In the genomic region with DNA sequence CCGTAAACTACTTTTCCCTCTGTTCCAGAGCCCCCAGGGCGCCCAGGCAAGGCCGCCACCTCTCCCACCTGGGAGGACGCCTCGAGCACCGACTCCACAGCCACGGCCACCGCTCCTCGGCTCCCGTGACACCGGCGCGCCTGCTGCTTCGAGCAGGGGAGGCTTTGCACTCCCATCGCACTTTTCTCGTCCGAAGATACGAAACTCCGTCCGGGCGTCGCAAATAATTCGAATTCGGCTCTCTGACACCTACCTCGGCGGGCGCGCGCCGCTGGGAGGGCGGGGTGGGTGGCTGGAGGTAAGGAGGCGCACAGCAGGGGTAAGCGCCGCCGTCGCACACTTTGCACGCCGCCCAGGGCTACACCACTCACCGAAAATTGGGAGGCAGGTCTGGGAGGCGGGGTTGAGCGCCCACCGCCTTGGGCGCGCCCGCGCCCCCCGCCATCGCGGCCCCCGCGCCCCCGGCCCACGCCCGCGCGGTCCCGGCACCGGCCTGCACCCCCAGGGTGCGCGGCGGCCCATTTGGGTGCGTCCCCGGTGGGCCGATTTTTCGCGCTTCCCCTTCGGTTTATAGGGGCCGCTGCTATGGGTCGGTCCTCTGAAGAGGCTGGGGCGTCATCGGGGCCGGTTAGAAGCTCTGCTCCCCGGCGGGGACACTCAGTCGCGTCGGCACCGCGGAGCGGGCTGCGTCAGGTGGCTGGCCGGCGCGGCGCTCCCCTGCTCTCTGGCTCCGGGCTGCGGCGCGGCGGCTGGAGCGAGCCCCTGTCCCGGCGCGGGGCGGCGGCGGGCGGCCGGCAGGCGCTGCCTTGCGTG, we compare ENCODE assay signal across 8 cellular contexts. TPM values are rescaled to one million over a fixed set of nuclear protein-coding genes. Genes with fewer than 3 reads are reported as not detected.
DNase-seq lines count a peak whose midpoint lies in the region; ATAC-seq and TF ChIP-seq lines count a peak whose summit lies in the region.

No MANE protein-coding gene starts in this region.

- TF ChIP-seq CTCF in endothelial cell (IDR thresholded peaks at IDR 0.05; ENCODE audit: unreplicated experiment) (no peak), mesothelial cell of epicardium (IDR thresholded peaks at IDR 0.05; ENCODE audit: unreplicated experiment) (no peak)

- DNase-seq in A172 (ENCODE audit: low spot score) (peak; percentile 27), NCI-H748 treated with DMSO at 0.1 percent for 48 hours (lab: John Stamatoyannopoulos, UW) (peak; percentile 54), endothelial cell (ENCODE audit: low spot score) (peak; percentile 68), mesothelial cell of epicardium (ENCODE audit: low spot score in 2 of 2, unreplicated experiment in 2 of 2) (peak; percentile 68 to 83)
- peak; percentile 89 for DNase-seq in activated CD8-positive, alpha-beta memory T cell treated with anti-CD3 and anti-CD28 coated beads, Interleukin-2, amount 10 ng/mL, durations not matched to agents 7 days and 5 days
- DNase-seq in stimulated activated CD8-positive, alpha-beta memory T cell treated with anti-CD3 and anti-CD28 coated beads, Interleukin-2, amount 100 ng/mL, for 1 hour (ENCODE audit: low read depth in 2 of 2) = peak; percentile 68 to 69

- H3K36me3 Mint-ChIP-seq in activated CD8-positive, alpha-beta memory T cell treated with anti-CD3 and anti-CD28 coated beads, Interleukin-2, amount 10 ng/mL, durations not matched to agents 7 days and 5 days = peaks cover 13% of the 10 kb centered on the region
- H3K36me3 Mint-ChIP-seq in endothelial cell (ENCODE audit: low read depth, unreplicated experiment) (peaks cover 13% of the 10 kb centered on the region), mesothelial cell of epicardium (peaks cover 2% of the 10 kb centered on the region)

- H3K9me3 Mint-ChIP-seq in activated CD8-positive, alpha-beta memory T cell treated with anti-CD3 and anti-CD28 coated beads, Interleukin-2, amount 10 ng/mL, durations not matched to agents 7 days and 5 days (ENCODE audit: low read depth) = no peaks in the 10 kb centered on the region
- H3K9me3 Mint-ChIP-seq in endothelial cell (ENCODE audit: unreplicated experiment) = no peaks in the 10 kb centered on the region
- no peaks in the 10 kb centered on the region for H3K9me3 Mint-ChIP-seq in mesothelial cell of epicardium

- H3K27me3 Mint-ChIP-seq in activated CD8-positive, alpha-beta memory T cell treated with anti-CD3 and anti-CD28 coated beads, Interleukin-2, amount 10 ng/mL, durations not matched to agents 7 days and 5 days = no peaks in the 10 kb centered on the region
- H3K27me3 Mint-ChIP-seq in endothelial cell (ENCODE audit: unreplicated experiment) = peaks cover 18% of the 10 kb centered on the region
- no peaks in the 10 kb centered on the region for H3K27me3 Mint-ChIP-seq in mesothelial cell of epicardium (ENCODE audit: low read depth)

- peak overlapping the region; percentile 78 for H3K4me3 Mint-ChIP-seq in activated CD8-positive, alpha-beta memory T cell treated with anti-CD3 and anti-CD28 coated beads, Interleukin-2, amount 10 ng/mL, durations not matched to agents 7 days and 5 days
- H3K4me3 Mint-ChIP-seq in endothelial cell (ENCODE audit: unreplicated experiment) (peak overlapping the region; percentile 93), mesothelial cell of epicardium (peak overlapping the region; percentile 84)

- peak overlapping the region; percentile 81 for H3K27ac Mint-ChIP-seq in activated CD8-positive, alpha-beta memory T cell treated with anti-CD3 and anti-CD28 coated beads, Interleukin-2, amount 10 ng/mL, durations not matched to agents 7 days and 5 days
- H3K27ac Mint-ChIP-seq in endothelial cell (ENCODE audit: unreplicated experiment) (peak overlapping the region; percentile 89), mesothelial cell of epicardium (peak overlapping the region; percentile 95)

- H3K4me1 Mint-ChIP-seq in activated CD8-positive, alpha-beta memory T cell treated with anti-CD3 and anti-CD28 coated beads, Interleukin-2, amount 10 ng/mL, durations not matched to agents 7 days and 5 days = peaks cover 36% of the 10 kb centered on the region
- H3K4me1 Mint-ChIP-seq in endothelial cell (ENCODE audit: unreplicated experiment) = peaks cover 24% of the 10 kb centered on the region
- H3K4me1 Mint-ChIP-seq in mesothelial cell of epicardium = peaks cover 22% of the 10 kb centered on the region

- ATAC-seq in GM18907 (IDR thresholded peaks at IDR 0.05; ENCODE audit: unreplicated experiment) (peak; percentile 54), HG03342 (IDR thresholded peaks at IDR 0.05; ENCODE audit: unreplicated experiment) (peak; percentile 39)
- peak; percentile 59 for ATAC-seq in activated CD8-positive, alpha-beta memory T cell treated with anti-CD3 and anti-CD28 coated beads, Interleukin-2, amount 10 ng/mL, durations not matched to agents 7 days and 5 days

- CTCF ChIA-PET in activated CD8-positive, alpha-beta memory T cell treated with anti-CD3 and anti-CD28 coated beads, Interleukin-2, amount 10 ng/mL, durations not matched to agents 7 days and 5 days (lab: Charles Lee) = no interaction called here

RNA-seq across cellular contexts. Expression of a gene that starts 36.2 kb away (rescaled TPM):
- total RNA-seq in A172 (2014; rRNA removed; shearing (Covaris generic)) = 416 and 436 TPM in 2 replicates
- total RNA-seq in activated CD8-positive, alpha-beta memory T cell treated with anti-CD3 and anti-CD28 coated beads, Interleukin-2, amount 10 ng/mL, durations not matched to agents 7 days and 5 days = 100 to 1,000 TPM; 817 to 859 TPM
- total RNA-seq in endothelial cell (ENCODE audit: unreplicated experiment) (1,989 TPM), mesothelial cell of epicardium (1,218 to 1,240 TPM (median 1,226 TPM) in 3 replicates)

RNA-seq across cellular contexts. Expression of a gene that starts 38.0 kb away (rescaled TPM):
- total RNA-seq in A172 (2014; rRNA removed; shearing (Covaris generic)) = 1.1 and 1.8 TPM in 2 replicates
- total RNA-seq in activated CD8-positive, alpha-beta memory T cell treated with anti-CD3 and anti-CD28 coated beads, Interleukin-2, amount 10 ng/mL, durations not matched to agents 7 days and 5 days = 1 to 10 TPM in 1 of 2 experiments, under 1 TPM in 1; 0.89 to 1.8 TPM
- total RNA-seq in endothelial cell (ENCODE audit: unreplicated experiment) (4.9 TPM), mesothelial cell of epicardium (5.8 to 6.3 TPM (median 5.9 TPM) in 3 replicates)

Comparison
In these comparisons a context has a peak if more than half of its experiments do, and no peak if none do; other contexts are left out.
1. Peak in every context shown above with its lines: DNase-seq and ATAC-seq.
2. DNase-seq: peak in every context shown above with its lines; median percentile 89 in activated CD8-positive, alpha-beta memory T cell treated with anti-CD3 and anti-CD28 coated beads, Interleukin-2, amount 10 ng/mL, durations not matched to agents 7 days and 5 days; 76 in mesothelial cell of epicardium; 68 in stimulated activated CD8-positive, alpha-beta memory T cell treated with anti-CD3 and anti-CD28 coated beads, Interleukin-2, amount 100 ng/mL, for 1 hour; 68 in endothelial cell; 54 in NCI-H748 treated with DMSO at 0.1 percent for 48 hours; 27 in A172.